In genomic region chr9:121288557-121288873, GRCh38 we compare ENCODE assay signal across 13 cellular contexts. TPM values are rescaled to one million over a fixed set of nuclear protein-coding genes. Genes with fewer than 3 reads are reported as not detected.
DNase-seq lines count a peak whose midpoint lies in the region; ATAC-seq and TF ChIP-seq lines count a peak whose summit lies in the region.
"Had no signal": no experiment of that assay in that cellular context is flagged by ENCODE, and none has a peak within 500 bp of the region (broad histone marks: within the 10 kb centered on the region; RNA-seq: fewer than 3 reads in every experiment).

No MANE protein-coding gene starts in this region.

- H3K4me2 ChIP-seq in hepatocyte: peak overlapping the region; percentile 66

- no peak for ATAC-seq in WTC11
- ATAC-seq in GM21381 (IDR thresholded peaks at IDR 0.05; ENCODE audit: unreplicated experiment): no peak
- ATAC-seq: natural killer cell treated with Interleukin-12 subunit alpha and Interleukin-12 subunit beta and Interleukin-15 and Interleukin-18, amount 100 ng/mL, for 72 hours had no signal

- H3K27me3 Mint-ChIP-seq in WTC11 (ENCODE audit: low read depth) (peaks cover 72% of the 10 kb centered on the region), progenitor cell of endocrine pancreas (peaks cover 4% of the 10 kb centered on the region)
- H3K27me3 Mint-ChIP-seq: activated naive CD4-positive, alpha-beta T cell treated with anti-CD3 and anti-CD28 coated beads, Interleukin-2, amount 50 U/mL, for 24 hours; natural killer cell treated with Interleukin-12 subunit alpha and Interleukin-12 subunit beta and Interleukin-15 and Interleukin-18, amount 100 ng/mL, for 72 hours had no signal

- TF ChIP-seq CTCF in A673 (conservative IDR thresholded peaks at IDR 0.05; ENCODE audit: low read depth, low read length) (no peak), WTC11 (IDR thresholded peaks at IDR 0.05) (no peak), hepatocyte (IDR thresholded peaks at IDR 0.05; ENCODE audit: poor library complexity) (no peak), progenitor cell of endocrine pancreas (IDR thresholded peaks at IDR 0.05; ENCODE audit: unreplicated experiment) (no peak)

- POLR2A ChIA-PET in A673 (lab: Charles Lee; ENCODE audit: low non-redundant PET) (no interaction called here), WTC11 (lab: Charles Lee) (interaction anchor here (1.4 to 1.6 kb wide), 2 partner anchors 10 to 21 kb away, joined by 4 to 7 read pairs; partner anchors contain the start of gene GSN)

- H3K79me2 ChIP-seq in hepatocyte: peaks cover 15% of the 10 kb centered on the region

- H3K4me1 ChIP-seq in A673 (ENCODE audit: insufficient read depth, low read length, poor library complexity, severe bottlenecking): peaks cover 70% of the 10 kb centered on the region
- peaks cover 58% of the 10 kb centered on the region for H3K4me1 ChIP-seq in hepatocyte (ENCODE audit: insufficient read depth)

- H3K4me3 Mint-ChIP-seq in WTC11: no peak overlapping the region; the same call in 1 of the 2 replicates
- H3K4me3 Mint-ChIP-seq in progenitor cell of endocrine pancreas (ENCODE audit: low read depth): no peak overlapping the region
- H3K4me3 Mint-ChIP-seq: activated naive CD4-positive, alpha-beta T cell treated with anti-CD3 and anti-CD28 coated beads, Interleukin-2, amount 50 U/mL, for 24 hours; natural killer cell treated with Interleukin-12 subunit alpha and Interleukin-12 subunit beta and Interleukin-15 and Interleukin-18, amount 100 ng/mL, for 72 hours had no signal

- H3K27ac Mint-ChIP-seq in WTC11 (peak overlapping the region; percentile 62; the same call in 1 of the 2 replicates), progenitor cell of endocrine pancreas (peak overlapping the region; percentile 90)
- H3K27ac Mint-ChIP-seq: activated naive CD4-positive, alpha-beta T cell treated with anti-CD3 and anti-CD28 coated beads, Interleukin-2, amount 50 U/mL, for 24 hours; natural killer cell treated with Interleukin-12 subunit alpha and Interleukin-12 subunit beta and Interleukin-15 and Interleukin-18, amount 100 ng/mL, for 72 hours had no signal

- H3K9me3 Mint-ChIP-seq in WTC11 (no peaks in the 10 kb centered on the region), progenitor cell of endocrine pancreas (ENCODE audit: low read depth) (no peaks in the 10 kb centered on the region)
- H3K9me3 Mint-ChIP-seq: activated naive CD4-positive, alpha-beta T cell treated with anti-CD3 and anti-CD28 coated beads, Interleukin-2, amount 50 U/mL, for 24 hours; natural killer cell treated with Interleukin-12 subunit alpha and Interleukin-12 subunit beta and Interleukin-15 and Interleukin-18, amount 100 ng/mL, for 72 hours had no signal

- no peaks in the 10 kb centered on the region for H4K20me1 ChIP-seq in hepatocyte (ENCODE audit: insufficient read depth, poor library complexity, severe bottlenecking)

- no peaks in the 10 kb centered on the region for H3K9me2 ChIP-seq in hepatocyte (replicated peaks; ENCODE audit: insufficient read depth)

- no TSS peak for BruUV-seq in A673 (replicated peaks; lab: Mats Ljungman, UMichigan)

- no peaks in the 10 kb centered on the region for H3K36me3 ChIP-seq in A673 (ENCODE audit: insufficient read depth, low read length, poor library complexity, severe bottlenecking)
- H3K36me3 ChIP-seq in hepatocyte (replicated peaks; ENCODE audit: insufficient read depth, low read depth): no peaks in the 10 kb centered on the region

- DNase-seq in A673 (ENCODE audit: low spot score): no peak
- DNase-seq in WTC11 (ENCODE audit: low spot score): no peak
- peak; percentile 62 for DNase-seq in hepatocyte (ENCODE audit: low spot score)
- no peak for DNase-seq in progenitor cell of endocrine pancreas (ENCODE audit: low spot score, unreplicated experiment)
- no peak for DNase-seq in NCI-H1048 (lab: John Stamatoyannopoulos, UW)
- DNase-seq in activated CD4-positive, CD25-positive, alpha-beta regulatory T cell treated with anti-CD3 and anti-CD28 coated beads, Interleukin-2, amount 50 U/mL, for 72 hours: no peak
- DNase-seq in SIG-M5 (lab: John Stamatoyannopoulos, UW): no peak
- DNase-seq: MV-4-11; NK-92 treated with Interleukin-12 subunit alpha and Interleukin-12 subunit beta, amount 100 ng/mL, for 24 hours had no signal

- WGBS in hepatocyte (ENCODE audit: low lambda C conversion rate, missing lambda C conversion rate): 28% methylated on average over 3 of the region's 3 CpGs

- H3K36me3 Mint-ChIP-seq in WTC11 (peaks cover 3% of the 10 kb centered on the region; the same call in 1 of the 2 replicates), progenitor cell of endocrine pancreas (ENCODE audit: insufficient read depth) (no peaks in the 10 kb centered on the region)
- H3K36me3 Mint-ChIP-seq: natural killer cell treated with Interleukin-12 subunit alpha and Interleukin-12 subunit beta and Interleukin-15 and Interleukin-18, amount 100 ng/mL, for 72 hours had no signal

- H2AFZ ChIP-seq in hepatocyte: no peak overlapping the region

- H3K27me3 ChIP-seq in A673 (replicated peaks; ENCODE audit: insufficient read depth, low read depth, low read length, poor library complexity) (no peaks in the 10 kb centered on the region), hepatocyte (no peaks in the 10 kb centered on the region)

- CTCF ChIA-PET in A673 (lab: Charles Lee) (no interaction called here), WTC11 (lab: Charles Lee) (interaction anchor here (2.1 to 3.6 kb wide), 3 partner anchors 10 to 31 kb away, joined by 16 to 35 read pairs (median 27); partner anchors contain the start of gene GSN)

- H3K4me1 Mint-ChIP-seq in WTC11: peaks cover 49% of the 10 kb centered on the region
- peaks cover 31% of the 10 kb centered on the region for H3K4me1 Mint-ChIP-seq in progenitor cell of endocrine pancreas (ENCODE audit: low read depth)

- H3K9me3 ChIP-seq in A673 (ENCODE audit: low read depth, low read length, poor library complexity, severe bottlenecking): no peaks in the 10 kb centered on the region
- no peaks in the 10 kb centered on the region for H3K9me3 ChIP-seq in hepatocyte (ENCODE audit: low read depth)

- H3K4me3 ChIP-seq in A673 (ENCODE audit: low read depth, low read length, poor library complexity, severe bottlenecking) (no peak overlapping the region), hepatocyte (no peak overlapping the region)

- intact Hi-C loops in A673 (cut with micrococcal nuclease; ENCODE audit: unreplicated experiment): loop anchor here (5.0 kb wide), 2 partner anchors 74 to 76 kb away; no protein-coding TSS in a partner anchor

- peak overlapping the region; percentile 89 for H3K27ac ChIP-seq in A673 (ENCODE audit: low read depth, low read length, poor library complexity, severe bottlenecking)
- H3K27ac ChIP-seq in hepatocyte: peak overlapping the region; percentile 95
- H3K27ac ChIP-seq: VCaP had no signal

TF ChIP-seq in WTC11, 78 proteins besides CTCF, POLR2A, EP300 and RAD21:
- TF ChIP-seq, protein P1, sequence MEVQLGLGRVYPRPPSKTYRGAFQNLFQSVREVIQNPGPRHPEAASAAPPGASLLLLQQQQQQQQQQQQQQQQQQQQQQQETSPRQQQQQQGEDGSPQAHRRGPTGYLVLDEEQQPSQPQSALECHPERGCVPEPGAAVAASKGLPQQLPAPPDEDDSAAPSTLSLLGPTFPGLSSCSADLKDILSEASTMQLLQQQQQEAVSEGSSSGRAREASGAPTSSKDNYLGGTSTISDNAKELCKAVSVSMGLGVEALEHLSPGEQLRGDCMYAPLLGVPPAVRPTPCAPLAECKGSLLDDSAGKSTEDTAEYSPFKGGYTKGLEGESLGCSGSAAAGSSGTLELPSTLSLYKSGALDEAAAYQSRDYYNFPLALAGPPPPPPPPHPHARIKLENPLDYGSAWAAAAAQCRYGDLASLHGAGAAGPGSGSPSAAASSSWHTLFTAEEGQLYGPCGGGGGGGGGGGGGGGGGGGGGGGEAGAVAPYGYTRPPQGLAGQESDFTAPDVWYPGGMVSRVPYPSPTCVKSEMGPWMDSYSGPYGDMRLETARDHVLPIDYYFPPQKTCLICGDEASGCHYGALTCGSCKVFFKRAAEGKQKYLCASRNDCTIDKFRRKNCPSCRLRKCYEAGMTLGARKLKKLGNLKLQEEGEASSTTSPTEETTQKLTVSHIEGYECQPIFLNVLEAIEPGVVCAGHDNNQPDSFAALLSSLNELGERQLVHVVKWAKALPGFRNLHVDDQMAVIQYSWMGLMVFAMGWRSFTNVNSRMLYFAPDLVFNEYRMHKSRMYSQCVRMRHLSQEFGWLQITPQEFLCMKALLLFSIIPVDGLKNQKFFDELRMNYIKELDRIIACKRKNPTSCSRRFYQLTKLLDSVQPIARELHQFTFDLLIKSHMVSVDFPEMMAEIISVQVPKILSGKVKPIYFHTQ (CRISPR knock-in tag; IDR thresholded peaks at IDR 0.05): no peak
- TF ChIP-seq ERG (CRISPR knock-in tag; IDR thresholded peaks at IDR 0.05): no peak
- TF ChIP-seq ZNF423 (CRISPR knock-in tag; IDR thresholded peaks at IDR 0.05): no peak
- no peak for TF ChIP-seq TP53 (CRISPR knock-in tag; IDR thresholded peaks at IDR 0.05)
- TF ChIP-seq, protein P2, sequence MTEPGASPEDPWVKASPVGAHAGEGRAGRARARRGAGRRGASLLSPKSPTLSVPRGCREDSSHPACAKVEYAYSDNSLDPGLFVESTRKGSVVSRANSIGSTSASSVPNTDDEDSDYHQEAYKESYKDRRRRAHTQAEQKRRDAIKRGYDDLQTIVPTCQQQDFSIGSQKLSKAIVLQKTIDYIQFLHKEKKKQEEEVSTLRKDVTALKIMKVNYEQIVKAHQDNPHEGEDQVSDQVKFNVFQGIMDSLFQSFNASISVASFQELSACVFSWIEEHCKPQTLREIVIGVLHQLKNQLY (CRISPR knock-in tag; IDR thresholded peaks at IDR 0.05): no peak
- no peak for TF ChIP-seq TCF7 (CRISPR knock-in tag; IDR thresholded peaks at IDR 0.05; ENCODE audit: low read depth)

RNA-seq across cellular contexts. Expression of gene GSN, which starts 20.6 kb away (rescaled TPM):
- total RNA-seq in A673 (2021) (28.4 and 43.7 TPM in 2 replicates), WTC11 (2021) (47.0 to 57.3 TPM (median 54.9 TPM) in 3 replicates), hepatocyte (369 and 396 TPM in 2 replicates), progenitor cell of endocrine pancreas (35.0 and 41.4 TPM in 2 replicates)
- 321 and 404 TPM in 2 replicates for polyA plus RNA-seq in hepatocyte
